10 cellular contexts compared by ENCODE assay signal in genomic region chr3:181210275-181210674, GRCh38.
A peak's percentile ranks its signal among the peaks of the same experiment; 100 is the strongest.
DNase-seq lines count a peak whose midpoint lies in the region; ATAC-seq and TF ChIP-seq lines count a peak whose summit lies in the region.
"Had no signal": no experiment of that assay in that cellular context is flagged by ENCODE, and none has a peak within 500 bp of the region (broad histone marks: within the 10 kb centered on the region; RNA-seq: fewer than 3 reads in every experiment).

No MANE protein-coding gene starts in this region.

- no peak overlapping the region for H3K4me3 Mint-ChIP-seq in effector memory CD8-positive, alpha-beta T cell
- H3K4me3 Mint-ChIP-seq in T-cell, result no peak overlapping the region

- H3K4ac ChIP-seq in mesenchymal stem cell (ENCODE audit: low read depth in 1 of 2, low read length in 2 of 2), result no peak overlapping the region

- H2AFZ ChIP-seq in mesenchymal stem cell (ENCODE audit: low read depth, low read length), result no peak overlapping the region
- H2AFZ ChIP-seq: parathyroid adenoma had no signal

- H2BK15ac ChIP-seq in mesenchymal stem cell (ENCODE audit: low read depth, poor library complexity, severe bottlenecking), result no peak overlapping the region

- H3K23ac ChIP-seq in mesenchymal stem cell (ENCODE audit: low read length in 2 of 2), result no peak overlapping the region

- no peak overlapping the region for H2AK5ac ChIP-seq in mesenchymal stem cell (ENCODE audit: low read length, severe bottlenecking)

- POLR2A ChIA-PET in T-cell (lab: Charles Lee), result no interaction called here

- H3K36me3 ChIP-seq in adrenal gland (replicated peaks in 1 of 2) (no peaks in the 10 kb centered on the region), mesenchymal stem cell (ENCODE audit: control insufficient read depth in 1 of 2, insufficient read depth in 2 of 2, low read depth in 1 of 2, low read length in 2 of 2) (no peaks in the 10 kb centered on the region)

- WGBS in adrenal gland, 4 donors, result 3 to 9% (median 7%) methylated on average over 2 of the region's 2 CpGs
- no CpG with 5 or more reads among the region's 2 CpGs for WGBS in mesenchymal stem cell

- H4K8ac ChIP-seq in mesenchymal stem cell (ENCODE audit: low read length), result no peak overlapping the region

- no peaks in the 10 kb centered on the region for H3K9me3 ChIP-seq in adrenal gland (replicated peaks in 1 of 3)
- H3K9me3 ChIP-seq in mesenchymal stem cell (ENCODE audit: control insufficient read depth, low read length), result no peaks in the 10 kb centered on the region

- H3K14ac ChIP-seq in mesenchymal stem cell (ENCODE audit: low read length in 2 of 2), result no peak overlapping the region

- no peak overlapping the region for H3K4me2 ChIP-seq in mesenchymal stem cell (ENCODE audit: low read length, poor library complexity, severe bottlenecking)

- H3K27ac ChIP-seq in adrenal gland (no peak overlapping the region), mesenchymal stem cell (ENCODE audit: low read length, poor library complexity, severe bottlenecking) (no peak overlapping the region)
- H3K27ac ChIP-seq: parathyroid adenoma had no signal

- no peak overlapping the region for H4K91ac ChIP-seq in mesenchymal stem cell (ENCODE audit: low read length)

- no peaks in the 10 kb centered on the region for H3K79me1 ChIP-seq in mesenchymal stem cell (replicated peaks; ENCODE audit: low read length, poor library complexity, severe bottlenecking)

- H3K27ac Mint-ChIP-seq in effector memory CD8-positive, alpha-beta T cell, result no peak overlapping the region
- H3K27ac Mint-ChIP-seq in T-cell, result no peak overlapping the region

- ATAC-seq in GM19452 (IDR thresholded peaks at IDR 0.05; ENCODE audit: unreplicated experiment), result no peak
- no peak for ATAC-seq in effector memory CD8-positive, alpha-beta T cell (replicated peaks)
- ATAC-seq in T-cell (replicated peaks in 1 of 4), result no peak

- CTCF ChIA-PET in T-cell (lab: Charles Lee), result interaction anchor here in 1 of 2 donors (0.6 kb wide), 1 partner anchor 69 kb away, joined by 3 read pairs; no protein-coding TSS in a partner anchor

- no peak overlapping the region for H3K4me3 ChIP-seq in adrenal gland
- no peak overlapping the region for H3K4me3 ChIP-seq in mesenchymal stem cell (ENCODE audit: insufficient read depth in 1 of 2, low read depth in 1 of 2, low read length in 2 of 2)

- TF ChIP-seq POLR2A in adrenal gland (IDR thresholded peaks at IDR 0.05), result no peak

- no peaks in the 10 kb centered on the region for H3K4me1 ChIP-seq in adrenal gland (replicated peaks in 1 of 2)
- no peaks in the 10 kb centered on the region for H3K4me1 ChIP-seq in mesenchymal stem cell (ENCODE audit: control insufficient read depth, insufficient read depth, low read depth, low read length)
- H3K4me1 ChIP-seq: parathyroid adenoma had no signal

- no peak overlapping the region for H3K9ac ChIP-seq in mesenchymal stem cell (ENCODE audit: low read length)
- H3K9ac ChIP-seq: parathyroid adenoma had no signal

- no peaks in the 10 kb centered on the region for H3K4me1 Mint-ChIP-seq in effector memory CD8-positive, alpha-beta T cell (ENCODE audit: low read depth in 2 of 2)
- H3K4me1 Mint-ChIP-seq in T-cell, result no peaks in the 10 kb centered on the region

- no peak overlapping the region for H2BK12ac ChIP-seq in mesenchymal stem cell (ENCODE audit: low read length in 2 of 2)

- DNase-seq in Daoy (ENCODE audit: low read depth) (peak; percentile 10), NCI-H1105 treated with DMSO at 0.1 percent for 48 hours (lab: John Stamatoyannopoulos, UW) (peak; percentile 65), adrenal gland (no peak), lung microvascular endothelial cell (ENCODE audit: low read depth in 2 of 2) (peak; percentile 24 to 36), mesenchymal stem cell (no peak), T-cell (no peak)
- DNase-seq in effector memory CD8-positive, alpha-beta T cell, result no peak
- DNase-seq: aorta had no signal

- H3K36me3 Mint-ChIP-seq in effector memory CD8-positive, alpha-beta T cell (ENCODE audit: insufficient read depth), result no peaks in the 10 kb centered on the region
- no peaks in the 10 kb centered on the region for H3K36me3 Mint-ChIP-seq in T-cell

- no peaks in the 10 kb centered on the region for H3K27me3 Mint-ChIP-seq in effector memory CD8-positive, alpha-beta T cell
- H3K27me3 Mint-ChIP-seq in T-cell, result peaks cover 0 to 12% of the 10 kb centered on the region in 2 donors

- peaks cover 6 to 7% of the 10 kb centered on the region in 2 donors for H3K9me3 Mint-ChIP-seq in effector memory CD8-positive, alpha-beta T cell
- H3K9me3 Mint-ChIP-seq in T-cell, result no peaks in the 10 kb centered on the region

- intact Hi-C loops in adrenal gland (cut with DNase I), result no loop called here

- H3K27me3 ChIP-seq in adrenal gland, result no peaks in the 10 kb centered on the region
- H3K27me3 ChIP-seq in mesenchymal stem cell (ENCODE audit: control insufficient read depth in 1 of 2, insufficient read depth in 1 of 2, low read length in 2 of 2), result no peaks in the 10 kb centered on the region

- H3K18ac ChIP-seq in mesenchymal stem cell (ENCODE audit: low read depth in 1 of 2, low read length in 2 of 2), result no peak overlapping the region

- no peak overlapping the region for H2BK120ac ChIP-seq in mesenchymal stem cell (ENCODE audit: low read depth, low read length)

- TF ChIP-seq CTCF in adrenal gland (IDR thresholded peaks at IDR 0.05), result peak in 4 of 6 experiments; percentile 9 to 50 (median 32)

- no peak overlapping the region for H2BK5ac ChIP-seq in mesenchymal stem cell (ENCODE audit: low read depth, low read length, poor library complexity, severe bottlenecking)

Comparison
In these comparisons a context has a peak if more than half of its experiments do, and no peak if none do; other contexts are left out.
1. DNase-seq: peak in Daoy (single experiment), NCI-H1105 treated with DMSO at 0.1 percent for 48 hours (single experiment) and lung microvascular endothelial cell (2 of 2); none in adrenal gland (0 of 7), effector memory CD8-positive, alpha-beta T cell (0 of 3), mesenchymal stem cell (single experiment) and T-cell (0 of 34).